24 cellular contexts compared by ENCODE assay signal in the genomic region with DNA sequence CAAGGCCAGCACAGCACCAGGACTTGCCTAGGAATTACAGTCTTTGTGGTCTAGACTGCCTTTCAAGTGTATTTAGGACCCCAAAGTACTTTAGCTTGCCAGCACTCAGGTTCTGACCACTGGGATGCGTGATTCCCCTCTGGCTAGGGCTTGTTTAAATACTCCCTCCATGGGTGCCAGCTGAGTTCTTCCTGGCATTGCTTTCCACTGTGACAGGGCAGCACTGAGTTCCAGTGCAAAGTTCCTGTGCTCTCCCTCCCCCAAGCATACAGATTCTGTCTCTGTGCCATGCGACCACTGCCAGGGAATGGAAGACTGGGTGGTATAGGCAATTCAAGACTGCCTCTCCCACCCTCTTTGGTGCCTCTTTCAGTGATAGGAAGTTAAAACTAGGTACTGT.
"Had no signal": no experiment of that assay in that cellular context is flagged by ENCODE, and none has a peak within 500 bp of the region (broad histone marks: within the 10 kb centered on the region; RNA-seq: fewer than 3 reads in every experiment).

No MANE protein-coding gene starts in this region.

- H3K27me3 Mint-ChIP-seq: central memory CD8-positive, alpha-beta T cell; dendritic cell treated with granulocyte-macrophage colony-stimulating factor and Interleukin-4, amounts not matched to agents 40 ng/mL and 50 ng/mL, for 4 days; type B pancreatic cell had no signal

- H3K9me3 ChIP-seq: colonic mucosa, esophagus muscularis mucosa, gastroesophageal sphincter, ovary, stomach, thyroid gland had no signal

- H3K4me1 ChIP-seq: colonic mucosa, foreskin keratinocyte, right lobe of liver, thyroid gland had no signal

- H3K27ac Mint-ChIP-seq: dendritic cell treated with granulocyte-macrophage colony-stimulating factor and Interleukin-4, amounts not matched to agents 40 ng/mL and 50 ng/mL, for 4 days; naive thymus-derived CD8-positive, alpha-beta T cell; nephron progenitor cell; type B pancreatic cell had no signal

- H3K4me3 ChIP-seq: colonic mucosa, esophagus muscularis mucosa, gastroesophageal sphincter, ovary, right lobe of liver, stomach, thyroid gland had no signal

- H3K27me3 ChIP-seq: esophagus muscularis mucosa, foreskin keratinocyte, gastroesophageal sphincter, ovary, right lobe of liver, stomach, thyroid gland had no signal

- H3K27ac ChIP-seq: colonic mucosa, esophagus muscularis mucosa, foreskin keratinocyte, gastroesophageal sphincter, ovary, right lobe of liver, stomach, thyroid gland had no signal

- H3K36me3 Mint-ChIP-seq: type B pancreatic cell had no signal

- H3K4me3 Mint-ChIP-seq: central memory CD8-positive, alpha-beta T cell; dendritic cell treated with granulocyte-macrophage colony-stimulating factor and Interleukin-4, amounts not matched to agents 40 ng/mL and 50 ng/mL, for 4 days; naive thymus-derived CD8-positive, alpha-beta T cell; nephron progenitor cell; type B pancreatic cell had no signal

- DNase-seq: colonic mucosa; effector CD8-positive, alpha-beta T cell; foreskin keratinocyte; glutamatergic neuron; mesendoderm; midbrain; naive thymus-derived CD8-positive, alpha-beta T cell; nephron progenitor cell; occipital lobe; ovary; retina; right lobe of liver; small intestine; stimulated activated CD4-positive, alpha-beta T cell treated with anti-CD3 and anti-CD28 coated beads, Interleukin-1b, Interleukin-23, amount 100 ng/mL, for 48 hours; stimulated activated CD4-positive, alpha-beta T cell treated with anti-CD3 and anti-CD28 coated beads, Interleukin-4, amount 100 ng/mL, for 1 hour; stimulated activated CD8-positive, alpha-beta memory T cell treated with anti-CD3 and anti-CD28 coated beads, Interleukin-4, amount 100 ng/mL, for 48 hours; stimulated activated naive CD4-positive, alpha-beta T cell treated with Interleukin-2 at 50 U/mL for 16 hours; stomach; thyroid gland had no signal

- ATAC-seq: foreskin keratinocyte; gastroesophageal sphincter; naive thymus-derived CD8-positive, alpha-beta T cell had no signal

- H3K36me3 ChIP-seq: colonic mucosa, gastroesophageal sphincter, ovary, right lobe of liver, stomach, thyroid gland had no signal
